13 cellular contexts compared by ENCODE assay signal in the genomic region with DNA sequence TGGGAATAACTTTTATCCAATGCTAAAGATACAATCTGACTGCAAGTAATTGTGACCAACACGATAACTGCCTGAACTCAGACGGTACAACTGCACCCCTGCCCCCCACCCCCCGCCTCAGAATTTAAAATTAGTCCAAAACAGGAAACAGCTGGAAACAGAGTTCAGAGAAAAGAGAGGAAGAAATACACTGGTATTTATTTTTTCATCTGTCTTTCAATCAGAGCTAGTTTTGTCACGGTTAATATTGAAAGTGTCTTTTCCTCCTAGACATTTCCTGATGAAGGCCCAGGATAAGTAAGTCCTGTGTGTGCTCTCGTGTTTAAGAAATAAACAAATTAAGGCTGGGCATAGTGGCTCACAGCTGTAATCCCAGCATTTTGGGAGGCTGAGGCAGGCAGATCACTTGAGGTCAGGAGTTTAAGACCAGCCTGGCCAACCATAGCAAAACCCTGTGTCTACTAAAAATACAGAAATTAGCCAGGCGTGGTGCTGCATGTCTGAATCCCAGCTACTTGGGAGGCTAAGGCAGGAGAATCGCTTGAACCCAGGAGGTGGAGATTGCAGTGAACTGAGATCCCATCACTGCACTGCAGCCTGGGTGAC. TPM values are rescaled to one million over a fixed set of nuclear protein-coding genes. Genes with fewer than 3 reads are reported as not detected.
A peak's percentile ranks its signal among the peaks of the same experiment; 100 is the strongest.
DNase-seq lines count a peak whose midpoint lies in the region; ATAC-seq and TF ChIP-seq lines count a peak whose summit lies in the region.
"Had no signal": no experiment of that assay in that cellular context is flagged by ENCODE, and none has a peak within 500 bp of the region (broad histone marks: within the 10 kb centered on the region; RNA-seq: fewer than 3 reads in every experiment).

No MANE protein-coding gene starts in this region.

- H3K9ac ChIP-seq in mucosa of rectum (ENCODE audit: low read depth in 1 of 2, low read length in 2 of 2) = peak overlapping the region in 1 of 2 donors; percentile 23

- peak overlapping the region; percentile 31 to 66 for H3K27ac ChIP-seq in mucosa of rectum (ENCODE audit: low read depth in 2 of 2, low read length in 2 of 2)
- H3K27ac ChIP-seq in upper lobe of left lung = peak overlapping the region; percentile 40 to 89 (median 48)
- H3K27ac ChIP-seq: SJSA1 had no signal

- peak overlapping the region in 1 of 2 donors; percentile 14 for H3K4me3 ChIP-seq in mucosa of rectum (ENCODE audit: low read length in 2 of 2)
- no peak overlapping the region for H3K4me3 ChIP-seq in upper lobe of left lung
- H3K4me3 ChIP-seq: SJSA1 had no signal

- peak overlapping the region; percentile 84 for H3K27ac Mint-ChIP-seq in activated naive CD4-positive, alpha-beta T cell treated with anti-CD3 and anti-CD28 coated beads, Interleukin-2, amount 50 U/mL, for 24 hours
- H3K27ac Mint-ChIP-seq in activated naive CD4-positive, alpha-beta T cell treated with anti-CD3 and anti-CD28 coated beads, Interleukin-2, amount 50 U/mL, for 72 hours = peak overlapping the region; percentile 35 to 79

- peak overlapping the region; percentile 57 for H3K4me3 Mint-ChIP-seq in activated naive CD4-positive, alpha-beta T cell treated with anti-CD3 and anti-CD28 coated beads, Interleukin-2, amount 50 U/mL, for 24 hours

- no peaks in the 10 kb centered on the region for H3K9me3 Mint-ChIP-seq in activated naive CD4-positive, alpha-beta T cell treated with anti-CD3 and anti-CD28 coated beads, Interleukin-2, amount 50 U/mL, for 24 hours
- no peaks in the 10 kb centered on the region for H3K9me3 Mint-ChIP-seq in activated naive CD4-positive, alpha-beta T cell treated with anti-CD3 and anti-CD28 coated beads, Interleukin-2, amount 50 U/mL, for 72 hours

- TF ChIP-seq CTCF in upper lobe of left lung (IDR thresholded peaks at IDR 0.05) = no peak

- no peaks in the 10 kb centered on the region for H3K27me3 Mint-ChIP-seq in activated naive CD4-positive, alpha-beta T cell treated with anti-CD3 and anti-CD28 coated beads, Interleukin-2, amount 50 U/mL, for 24 hours

- H3K4me1 Mint-ChIP-seq in activated naive CD4-positive, alpha-beta T cell treated with anti-CD3 and anti-CD28 coated beads, Interleukin-2, amount 50 U/mL, for 24 hours = peaks cover 63% of the 10 kb centered on the region

- no peak for ATAC-seq in activated naive CD4-positive, alpha-beta T cell treated with anti-CD3 and anti-CD28 coated beads, Interleukin-2, amount 50 U/mL, for 72 hours
- ATAC-seq in upper lobe of left lung (ENCODE audit: low FRiP score in 2 of 2) = no peak

- H3K36me3 ChIP-seq in mucosa of rectum (ENCODE audit: control insufficient read depth in 2 of 2, insufficient read depth in 2 of 2, low read length in 2 of 2) (peaks cover 0 to 5% of the 10 kb centered on the region in 2 donors), upper lobe of left lung (no peaks in the 10 kb centered on the region)
- H3K36me3 ChIP-seq: SJSA1 had no signal

- no peak for TF ChIP-seq POLR2A in upper lobe of left lung (IDR thresholded peaks at IDR 0.05)

- H3K4me1 ChIP-seq in mucosa of rectum (ENCODE audit: control insufficient read depth in 2 of 2, insufficient read depth in 2 of 2, low read length in 2 of 2) (peaks cover 74 to 76% of the 10 kb centered on the region in 2 donors), upper lobe of left lung (peaks cover 82 to 84% (median 83%) of the 10 kb centered on the region in 4 donors)

- WGBS in upper lobe of left lung, 2 donors = 22 to 39% methylated on average over 7 of the region's 7 CpGs

- no peak for TF ChIP-seq EP300 in upper lobe of left lung (IDR thresholded peaks at IDR 0.05)

- no peaks in the 10 kb centered on the region for H3K9me3 ChIP-seq in mucosa of rectum (ENCODE audit: control insufficient read depth in 2 of 2, low read length in 2 of 2)
- no peaks in the 10 kb centered on the region for H3K9me3 ChIP-seq in upper lobe of left lung
- H3K9me3 ChIP-seq: SJSA1 had no signal

- H3K27me3 ChIP-seq in mucosa of rectum (ENCODE audit: control insufficient read depth in 2 of 2, insufficient read depth in 2 of 2, low read length in 2 of 2) = no peaks in the 10 kb centered on the region
- H3K27me3 ChIP-seq in upper lobe of left lung = no peaks in the 10 kb centered on the region
- H3K27me3 ChIP-seq: SJSA1 had no signal

- DNase-seq in activated naive CD4-positive, alpha-beta T cell (lab: John Stamatoyannopoulos, UW) = no peak
- no peak for DNase-seq in activated naive CD4-positive, alpha-beta T cell treated with anti-CD3 and anti-CD28 coated beads, Interleukin-2, amount 50 U/mL, for 72 hours (ENCODE audit: low spot score in 2 of 2)
- DNase-seq in upper lobe of left lung (no peak), AG20443 (ENCODE audit: low spot score) (no peak), NCI-H2227 treated with DMSO at 0.1 percent for 48 hours (lab: John Stamatoyannopoulos, UW) (no peak)
- DNase-seq in central memory CD4-positive, alpha-beta T cell = no peak
- DNase-seq: activated effector memory CD4-positive, alpha-beta T cell treated with anti-CD3 and anti-CD28 coated beads, Interleukin-2, amount 50 U/mL, for 16 hours; AML-193 had no signal

- H3K36me3 Mint-ChIP-seq in activated naive CD4-positive, alpha-beta T cell treated with anti-CD3 and anti-CD28 coated beads, Interleukin-2, amount 50 U/mL, for 24 hours = no peaks in the 10 kb centered on the region
- H3K36me3 Mint-ChIP-seq in activated naive CD4-positive, alpha-beta T cell treated with anti-CD3 and anti-CD28 coated beads, Interleukin-2, amount 50 U/mL, for 72 hours = no peaks in the 10 kb centered on the region

RNA-seq across cellular contexts. Expression of a gene that starts 21.5 kb away (rescaled TPM):
- 10 to 100 TPM in 1 of 2 donors, 1 to 10 TPM in 1; 5.5 to 11.3 TPM for total RNA-seq in activated naive CD4-positive, alpha-beta T cell treated with anti-CD3 and anti-CD28 coated beads, Interleukin-2, amount 50 U/mL, for 72 hours
- 100 to 1,000 TPM in 1 of 6 donors, 10 to 100 TPM in 5; 39.7 to 122 (median 58.1) TPM for total RNA-seq in upper lobe of left lung

RNA-seq across cellular contexts. Expression of a gene that starts 43.9 kb away (rescaled TPM):
- 10 to 100 TPM; 33.7 to 57.6 TPM for total RNA-seq in activated naive CD4-positive, alpha-beta T cell treated with anti-CD3 and anti-CD28 coated beads, Interleukin-2, amount 50 U/mL, for 72 hours
- 10 to 100 TPM; 31.4 to 80.1 (median 55.5) TPM for total RNA-seq in upper lobe of left lung

RNA-seq across cellular contexts. Expression of a gene that starts 45.5 kb away (rescaled TPM):
- total RNA-seq in activated naive CD4-positive, alpha-beta T cell treated with anti-CD3 and anti-CD28 coated beads, Interleukin-2, amount 50 U/mL, for 72 hours = not detected
- not detected for total RNA-seq in upper lobe of left lung
- total RNA-seq: fibroblast of villous mesenchyme, osteoblast, SJSA1 had no signal
